In the genomic region with DNA sequence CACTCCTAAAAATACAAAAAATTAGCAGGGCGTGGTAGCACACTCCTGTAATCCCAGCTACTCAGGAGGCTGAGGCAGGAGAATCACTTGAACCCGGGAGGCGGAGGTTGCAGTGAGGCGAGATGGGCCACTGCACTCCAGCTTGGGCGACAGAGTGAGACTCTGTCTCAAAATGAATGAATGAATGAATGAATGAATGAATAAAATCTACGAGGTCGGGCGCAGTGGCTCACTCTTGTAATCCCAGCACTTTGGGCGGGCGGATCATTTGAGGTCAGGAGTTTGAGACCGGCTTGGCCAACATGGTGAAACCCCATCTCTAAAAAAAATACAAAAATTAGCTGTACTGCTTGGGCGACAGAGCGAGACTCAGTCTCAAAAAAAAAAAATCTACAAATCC, we compare ENCODE assay signal across 8 cellular contexts. TPM values are rescaled to one million over a fixed set of nuclear protein-coding genes. Genes with fewer than 3 reads are reported as not detected.
DNase-seq lines count a peak whose midpoint lies in the region; TF ChIP-seq lines count a peak whose summit lies in the region.
"Not testable (repeated sequence)": the region's sequence is repeated elsewhere in the genome, so short reads cannot be mapped to it uniquely, and the experiment has no call there.

No MANE protein-coding gene starts in this region.

- H3K4me3 ChIP-seq in BJ (ENCODE audit: low read depth, low read length) (peak overlapping the region; percentile 60), PC-9 (peak overlapping the region; percentile 88), duodenal mucosa (ENCODE audit: low read depth in 1 of 2, low read length in 2 of 2) (peak overlapping the region; percentile 89 to 98), iPS-15b (ENCODE audit: low read depth, low read length) (peak overlapping the region; percentile 82), stomach smooth muscle (ENCODE audit: low read length in 2 of 2) (peak overlapping the region; percentile 76 to 86)

- H3K27me3 ChIP-seq in BJ (ENCODE audit: control insufficient read depth, insufficient read depth, low read length); H9 (ENCODE audit: insufficient read depth, low read length); PC-9 (ENCODE audit: insufficient read depth, low read depth); duodenal mucosa (ENCODE audit: control insufficient read depth in 1 of 2, insufficient read depth in 2 of 2, low read length in 2 of 2); iPS-15b (ENCODE audit: control insufficient read depth, insufficient read depth, low read length); stomach smooth muscle (ENCODE audit: control insufficient read depth in 1 of 2, insufficient read depth in 2 of 2, low read length in 2 of 2): not testable (repeated sequence)

- not testable (repeated sequence) for H3K9me3 Mint-ChIP-seq in H9; activated T-helper 2 cell treated with anti-CD3 and anti-CD28 coated beads, Interferon-gamma antibody, Interleukin-2, Interleukin-4, amounts not matched to agents 10 μg/mL and 5 μg/mL and 100 μg/mL, durations not matched to agents 14 hours and 24 hours and 36 hours; nephron progenitor cell

- not testable (repeated sequence) for H3K36me3 ChIP-seq in BJ (ENCODE audit: control insufficient read depth, insufficient read depth, low read length); PC-9 (ENCODE audit: low read depth); duodenal mucosa (ENCODE audit: control insufficient read depth in 1 of 2, insufficient read depth in 2 of 2, low read length in 2 of 2); iPS-15b (ENCODE audit: control insufficient read depth, insufficient read depth, low read length); stomach smooth muscle (ENCODE audit: control insufficient read depth in 2 of 2, insufficient read depth in 2 of 2, low read length in 2 of 2)

- not testable (repeated sequence) for H2BK15ac ChIP-seq in H9 (ENCODE audit: low read depth, low read length)

- H3K79me1 ChIP-seq in H9 (ENCODE audit: insufficient read depth, low read depth, low read length, poor library complexity, severe bottlenecking): not testable (repeated sequence)

- H3K18ac ChIP-seq in H9 (ENCODE audit: insufficient read length, low read depth, low read length): not testable (repeated sequence)

- H3K4me2 ChIP-seq in H9 (ENCODE audit: insufficient read depth, insufficient read length, low read length): peak overlapping the region; percentile 33
- peak overlapping the region; percentile 92 for H3K4me2 ChIP-seq in PC-9

- not testable (repeated sequence) for H2BK120ac ChIP-seq in H9 (ENCODE audit: low read depth, low read length, poor library complexity, severe bottlenecking)

- not testable (repeated sequence) for H3K56ac ChIP-seq in H9 (ENCODE audit: insufficient read length, low read depth, low read length)

- H2AFZ ChIP-seq in H9 (ENCODE audit: low read length): not testable (repeated sequence)
- peak overlapping the region; percentile 95 for H2AFZ ChIP-seq in PC-9

- POLR2A ChIA-PET in BJ (lab: Charles Lee): interaction anchor here (0.6 kb wide), 1 partner anchor 175 kb away, joined by 4 read pairs; no protein-coding TSS in a partner anchor
- POLR2A ChIA-PET in PC-9 (lab: Charles Lee; ENCODE audit: unreplicated experiment): interaction anchor here (0.5 to 0.9 kb wide), 2 partner anchors 8 to 38 kb away, joined by 3 read pairs; no protein-coding TSS in a partner anchor

- H3T11ph ChIP-seq in H9 (ENCODE audit: low read length): not testable (repeated sequence)

- not testable (repeated sequence) for H4K8ac ChIP-seq in H9 (replicated peaks; ENCODE audit: insufficient read length, low read depth, low read length)

- H3K36me3 Mint-ChIP-seq in H9 (ENCODE audit: insufficient read depth in 1 of 3, low read depth in 3 of 3); activated T-helper 2 cell treated with anti-CD3 and anti-CD28 coated beads, Interferon-gamma antibody, Interleukin-2, Interleukin-4, amounts not matched to agents 10 μg/mL and 5 μg/mL and 100 μg/mL, durations not matched to agents 14 hours and 24 hours and 36 hours (ENCODE audit: low read depth); nephron progenitor cell (ENCODE audit: low read depth): not testable (repeated sequence)

- not testable (repeated sequence) for H3K4ac ChIP-seq in H9 (ENCODE audit: low read depth, low read length)

- TSS peak; percentile 80 for BruUV-seq in PC-9 (replicated peaks; lab: Mats Ljungman, UMichigan)

- H3F3A ChIP-seq in PC-9 (ENCODE audit: insufficient read depth, low read depth): peaks cover 23% of the 10 kb centered on the region

- H3K27me3 Mint-ChIP-seq in H9 (ENCODE audit: low read depth); activated T-helper 2 cell treated with anti-CD3 and anti-CD28 coated beads, Interferon-gamma antibody, Interleukin-2, Interleukin-4, amounts not matched to agents 10 μg/mL and 5 μg/mL and 100 μg/mL, durations not matched to agents 14 hours and 24 hours and 36 hours (ENCODE audit: low read depth); nephron progenitor cell (ENCODE audit: low read depth, poor library complexity): not testable (repeated sequence)

- H2BK20ac ChIP-seq in H9 (ENCODE audit: low read depth, low read length, poor library complexity, severe bottlenecking): not testable (repeated sequence)

- not testable (repeated sequence) for H3K27ac ChIP-seq in H9 (ENCODE audit: insufficient read length, low read depth, low read length); duodenal mucosa (ENCODE audit: low read depth, low read length)
- H3K27ac ChIP-seq in PC-9 (peak overlapping the region; percentile 58; the same call in 1 of the 2 replicates), stomach smooth muscle (ENCODE audit: low read length) (peak overlapping the region; percentile 55)

- not testable (repeated sequence) for H3K23me2 ChIP-seq in H9 (ENCODE audit: insufficient read length, low read depth, low read length, poor library complexity, severe bottlenecking)

- H4K91ac ChIP-seq in H9 (ENCODE audit: insufficient read length, low read depth, low read length): not testable (repeated sequence)

- intact Hi-C loops in PC-9 (cut with micrococcal nuclease; ENCODE audit: unreplicated experiment); activated T-helper 2 cell treated with anti-CD3 and anti-CD28 coated beads, Interferon-gamma antibody, Interleukin-2, Interleukin-4, amounts not matched to agents 10 μg/mL and 5 μg/mL and 100 μg/mL, durations not matched to agents 14 hours and 24 hours and 36 hours (cut with micrococcal nuclease): not testable (repeated sequence)

- H2BK5ac ChIP-seq in H9 (ENCODE audit: insufficient read length, low read length): not testable (repeated sequence)

- H2BK12ac ChIP-seq in H9 (ENCODE audit: insufficient read length, low read depth, low read length): not testable (repeated sequence)

- not testable (repeated sequence) for TF ChIP-seq CTCF in BJ (IDR thresholded peaks at IDR 0.05; ENCODE audit: insufficient read depth, low read depth, low read length); H9 (conservative IDR thresholded peaks at IDR 0.05); PC-9 (conservative IDR thresholded peaks at IDR 0.05); nephron progenitor cell (IDR thresholded peaks at IDR 0.05)

- not testable (repeated sequence) for H3K23ac ChIP-seq in H9 (ENCODE audit: insufficient read length, low read depth, low read length)

- H4K5ac ChIP-seq in H9 (ENCODE audit: insufficient read length, low read depth, low read length): not testable (repeated sequence)

- not testable (repeated sequence) for H3K79me2 ChIP-seq in H9 (ENCODE audit: insufficient read depth, low read length)
- peaks cover 10% of the 10 kb centered on the region for H3K79me2 ChIP-seq in PC-9 (ENCODE audit: low read depth)

- DNase-seq in BJ (ENCODE audit: low read depth); H9; PC-9; activated T-helper 2 cell treated with anti-CD3 and anti-CD28 coated beads, Interferon-gamma antibody, Interleukin-2, Interleukin-4, amounts not matched to agents 10 μg/mL and 5 μg/mL and 100 μg/mL, durations not matched to agents 14 hours and 24 hours and 36 hours (ENCODE audit: low spot score); nephron progenitor cell: not testable (repeated sequence)

- not testable (repeated sequence) for H3K27ac Mint-ChIP-seq in H9, nephron progenitor cell
- H3K27ac Mint-ChIP-seq in activated T-helper 2 cell treated with anti-CD3 and anti-CD28 coated beads, Interferon-gamma antibody, Interleukin-2, Interleukin-4, amounts not matched to agents 10 μg/mL and 5 μg/mL and 100 μg/mL, durations not matched to agents 14 hours and 24 hours and 36 hours: peak overlapping the region; percentile 63

- not testable (repeated sequence) for H3K14ac ChIP-seq in H9 (ENCODE audit: insufficient read depth, low read length)

- H3K9me2 ChIP-seq in PC-9 (ENCODE audit: insufficient read depth): not testable (repeated sequence)

- WGBS in H9 (ENCODE audit: extremely low coverage, insufficient read length, low lambda C conversion rate): no CpG with 5 or more reads among the region's 13 CpGs

- not testable (repeated sequence) for H3K4me1 ChIP-seq in H9 (ENCODE audit: insufficient read depth, low read length); duodenal mucosa (ENCODE audit: control insufficient read depth in 1 of 2, insufficient read depth in 2 of 2, low read length in 2 of 2); stomach smooth muscle (ENCODE audit: control insufficient read depth, insufficient read depth, low read length)
- H3K4me1 ChIP-seq in PC-9 (replicated peaks; ENCODE audit: insufficient read depth) (peaks cover 21% of the 10 kb centered on the region), iPS-15b (ENCODE audit: control insufficient read depth, insufficient read depth, low read length) (peaks cover 12% of the 10 kb centered on the region)

- CTCF ChIA-PET in BJ (lab: Yijun Ruan, JAX): interaction anchor here (1.2 kb wide), 1 partner anchor 31 kb away, joined by 3 read pairs; no protein-coding TSS in a partner anchor
- CTCF ChIA-PET in PC-9 (lab: Charles Lee): interaction anchor here (1.4 kb wide), 1 partner anchor 39 kb away, joined by 9 read pairs; a partner anchor contains a TSS

- not testable (repeated sequence) for H2AK5ac ChIP-seq in H9 (ENCODE audit: insufficient read length, low read length)

- H4K20me1 ChIP-seq in H9 (ENCODE audit: control insufficient read depth, insufficient read depth, insufficient read length); PC-9 (ENCODE audit: insufficient read depth): not testable (repeated sequence)

- not testable (repeated sequence) for H3K9ac ChIP-seq in H9 (ENCODE audit: extremely low read depth, insufficient read length, low read length)
- H3K9ac ChIP-seq in duodenal mucosa (ENCODE audit: low read depth in 1 of 2, low read length in 2 of 2): peak overlapping the region; percentile 84 to 88
- peak overlapping the region; percentile 73 for H3K9ac ChIP-seq in iPS-15b (ENCODE audit: low read depth, low read length)
- peak overlapping the region; percentile 63 to 81 for H3K9ac ChIP-seq in stomach smooth muscle (ENCODE audit: low read length in 2 of 2)

- not testable (repeated sequence) for H3K9me3 ChIP-seq in H9 (ENCODE audit: control insufficient read depth, low read depth, low read length); PC-9 (ENCODE audit: insufficient read depth, low read depth); duodenal mucosa (ENCODE audit: control insufficient read depth in 1 of 2, low read length in 2 of 2); iPS-15b (ENCODE audit: control insufficient read depth, insufficient read depth, low read length); stomach smooth muscle (ENCODE audit: control insufficient read depth in 2 of 2, low read length in 2 of 2)

- peak overlapping the region; percentile 81 to 84 for H3K4me3 Mint-ChIP-seq in H9
- peak overlapping the region; percentile 86 for H3K4me3 Mint-ChIP-seq in activated T-helper 2 cell treated with anti-CD3 and anti-CD28 coated beads, Interferon-gamma antibody, Interleukin-2, Interleukin-4, amounts not matched to agents 10 μg/mL and 5 μg/mL and 100 μg/mL, durations not matched to agents 14 hours and 24 hours and 36 hours (ENCODE audit: low read depth)
- H3K4me3 Mint-ChIP-seq in nephron progenitor cell: peak overlapping the region; percentile 86

- H3K4me1 Mint-ChIP-seq in H9: peaks cover 22 to 25% of the 10 kb centered on the region in 2 experiments
- not testable (repeated sequence) for H3K4me1 Mint-ChIP-seq in activated T-helper 2 cell treated with anti-CD3 and anti-CD28 coated beads, Interferon-gamma antibody, Interleukin-2, Interleukin-4, amounts not matched to agents 10 μg/mL and 5 μg/mL and 100 μg/mL, durations not matched to agents 14 hours and 24 hours and 36 hours (ENCODE audit: low read depth); nephron progenitor cell

RNA-seq across cellular contexts. Expression of a gene that starts 0.5 kb away (rescaled TPM):
- 4.4 and 7.3 TPM in 2 replicates for polyA plus RNA-seq in BJ (2011; rRNA removed)
- polyA minus RNA-seq in BJ (2011; rRNA and poly(A)+ RNA removed): 5.2 and 5.9 TPM in 2 replicates
- total RNA-seq in H9 (2021) (11.8 and 12.2 TPM in 2 replicates), PC-9 (2021) (19.0 and 26.3 TPM in 2 replicates)
- total RNA-seq in activated T-helper 2 cell treated with anti-CD3 and anti-CD28 coated beads, Interferon-gamma antibody, Interleukin-2, Interleukin-4, amounts not matched to agents 10 μg/mL and 5 μg/mL and 100 μg/mL, durations not matched to agents 14 hours and 24 hours and 36 hours: 4.1 and 5.2 TPM in 2 replicates

RNA-seq across cellular contexts. Expression of a gene that starts 38.5 kb away (rescaled TPM):
- 34.8 and 40.2 TPM in 2 replicates for polyA plus RNA-seq in BJ (2011; rRNA removed)
- polyA minus RNA-seq in BJ (2011; rRNA and poly(A)+ RNA removed): 10.2 and 19.1 TPM in 2 replicates
- total RNA-seq in H9 (2021) (97.2 and 103 TPM in 2 replicates), PC-9 (2021) (154 and 233 TPM in 2 replicates)
- 101 and 114 TPM in 2 replicates for total RNA-seq in activated T-helper 2 cell treated with anti-CD3 and anti-CD28 coated beads, Interferon-gamma antibody, Interleukin-2, Interleukin-4, amounts not matched to agents 10 μg/mL and 5 μg/mL and 100 μg/mL, durations not matched to agents 14 hours and 24 hours and 36 hours
